16 cellular contexts compared by ENCODE assay signal in the genomic region with DNA sequence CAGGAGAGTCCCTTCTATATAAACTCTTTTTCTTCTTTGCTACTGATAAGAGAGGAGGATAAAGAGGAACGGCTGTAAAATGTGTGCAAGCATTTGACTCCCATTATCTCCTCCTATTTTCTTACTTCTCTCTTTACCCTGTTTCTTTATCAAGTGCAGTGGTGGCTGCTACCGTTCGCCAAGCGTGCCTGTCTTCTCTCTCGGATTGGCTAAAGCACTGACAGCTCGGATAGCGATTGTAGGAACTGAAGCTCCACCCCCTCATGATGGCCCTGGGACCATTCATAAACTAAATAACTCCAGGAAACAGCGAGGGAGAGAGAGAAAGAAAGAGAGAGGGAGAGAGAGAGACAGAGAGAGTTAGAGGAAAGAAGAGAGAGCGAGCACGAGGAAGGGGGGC. TPM values are rescaled to one million over a fixed set of nuclear protein-coding genes. Genes with fewer than 3 reads are reported as not detected.
DNase-seq lines count a peak whose midpoint lies in the region; ATAC-seq, FAIRE-seq and TF ChIP-seq lines count a peak whose summit lies in the region.
"Had no signal": no experiment of that assay in that cellular context is flagged by ENCODE, and none has a peak within 500 bp of the region (broad histone marks: within the 10 kb centered on the region; RNA-seq: fewer than 3 reads in every experiment).

No MANE protein-coding gene starts in this region.

- BruUV-seq in HepG2 (replicated peaks; lab: Mats Ljungman, UMichigan): no TSS peak

- H3K9ac ChIP-seq in liver (ENCODE audit: low read depth in 1 of 2, low read length in 2 of 2) (no peak overlapping the region), HepG2 (ENCODE audit: insufficient read depth, low read depth, low read length) (no peak overlapping the region), fibroblast of lung (ENCODE audit: insufficient read depth, low read length) (no peak overlapping the region), muscle layer of colon (ENCODE audit: low read length) (peak overlapping the region; percentile 94)

- intact Hi-C loops in HepG2 (cut with micrococcal nuclease; ENCODE audit: unreplicated experiment): no loop called here

- H3K4me3 ChIP-seq in liver (ENCODE audit: low read depth in 1 of 3, low read length in 3 of 3) (peak overlapping the region in 1 of 3 donors; percentile 57), HepG2 (replicated peaks in 1 of 3; ENCODE audit: insufficient read depth in 1 of 3, low read depth in 2 of 3, low read length in 3 of 3) (no peak overlapping the region), fibroblast of lung (replicated peaks in 1 of 4; ENCODE audit: control extremely low read depth in 1 of 4, insufficient read depth in 1 of 4, low read depth in 3 of 4, low read length in 4 of 4) (peak overlapping the region in 1 of 4 experiments; percentile 82), muscle layer of colon (ENCODE audit: low read depth in 1 of 2, low read length in 2 of 2) (peak overlapping the region; percentile 83 to 86)

- H3K9me3 ChIP-seq in liver (ENCODE audit: control insufficient read depth in 4 of 4, low read length in 3 of 4) (no peaks in the 10 kb centered on the region), HepG2 (ENCODE audit: low read length) (no peaks in the 10 kb centered on the region), fibroblast of lung (ENCODE audit: control insufficient read depth, insufficient read depth, low read depth, low read length) (no peaks in the 10 kb centered on the region), muscle layer of colon (ENCODE audit: low read length) (no peaks in the 10 kb centered on the region)

- no peak overlapping the region for H2AFZ ChIP-seq in HepG2 (ENCODE audit: low read length)
- no peak overlapping the region for H2AFZ ChIP-seq in fibroblast of lung (ENCODE audit: low read length)

- H3K4me1 ChIP-seq in liver (ENCODE audit: control insufficient read depth in 4 of 4, insufficient read depth in 4 of 4, low read length in 3 of 4): peaks cover 3 to 31% (median 16%) of the 10 kb centered on the region in 4 donors
- H3K4me1 ChIP-seq in HepG2 (ENCODE audit: insufficient read depth, low read length): no peaks in the 10 kb centered on the region
- no peaks in the 10 kb centered on the region for H3K4me1 ChIP-seq in fibroblast of lung (ENCODE audit: control insufficient read depth, extremely low read depth, insufficient read depth, low read length)
- H3K4me1 ChIP-seq in muscle layer of colon (ENCODE audit: insufficient read depth, low read length): no peaks in the 10 kb centered on the region

- H3K36me3 ChIP-seq in liver (ENCODE audit: control insufficient read depth in 4 of 4, insufficient read depth in 3 of 4, low read depth in 1 of 4, low read length in 3 of 4) (no peaks in the 10 kb centered on the region), HepG2 (replicated peaks in 1 of 2; ENCODE audit: control insufficient read depth in 1 of 2, insufficient read depth in 2 of 2, low read length in 2 of 2) (peaks cover 5 to 8% of the 10 kb centered on the region in 2 experiments; a peak in 2 of 5 replicates), fibroblast of lung (ENCODE audit: control insufficient read depth, insufficient read depth, low read length) (no peaks in the 10 kb centered on the region), muscle layer of colon (ENCODE audit: insufficient read depth, low read length) (no peaks in the 10 kb centered on the region)

- FAIRE-seq in HepG2 (lab: Jason Lieb, UNC): no peak

- no peak for TF ChIP-seq POLR2A in HepG2 (IDR thresholded peaks at IDR 0.05; ENCODE audit: insufficient read depth in 1 of 2, low read depth in 2 of 2, low read length in 2 of 2)

- TF ChIP-seq CTCF in liver (IDR thresholded peaks at IDR 0.05; ENCODE audit: low read depth, low read length, missing input control) (no peak), HepG2 (CRISPR knock-in tag; IDR thresholded peaks at IDR 0.05) (no peak), fibroblast of lung (conservative IDR thresholded peaks at IDR 0.05 in 1 of 2, IDR thresholded peaks at IDR 0.05 in 1 of 2; ENCODE audit: low read depth in 1 of 2, low read length in 2 of 2) (no peak)

- DNase-seq in HepG2 (ENCODE audit: low spot score): no peak
- DNase-seq in fibroblast of lung (ENCODE audit: low read depth in 2 of 2): peak; percentile 88 to 95
- DNase-seq in NCI-H510A (lab: John Stamatoyannopoulos, UW): no peak
- DNase-seq in stimulated activated CD4-positive, alpha-beta T cell treated with anti-CD3 and anti-CD28 coated beads, Interleukin-4, amount 100 ng/mL, for 24 hours: no peak
- DNase-seq: activated CD4-positive, CD25-positive, alpha-beta regulatory T cell treated with anti-CD3 and anti-CD28 coated beads, Interleukin-2, amount 50 U/mL, for 72 hours; activated T-cell treated with anti-CD3 and anti-CD28 coated beads, Interleukin-2, amount 50 U/mL, for 48 hours; DMS79; NCI-H1092 treated with DMSO at 0.1 percent for 48 hours; NCI-H526 treated with DMSO at 0.1 percent for 48 hours; stimulated activated naive CD4-positive, alpha-beta T cell had no signal

- H3K27ac ChIP-seq in liver (ENCODE audit: low read depth in 1 of 2, low read length in 2 of 2) (no peak overlapping the region), HepG2 (ENCODE audit: extremely low read length, insufficient read depth, low read length) (no peak overlapping the region), fibroblast of lung (ENCODE audit: insufficient read depth, low read length) (no peak overlapping the region), muscle layer of colon (ENCODE audit: low read depth, low read length) (peak overlapping the region; percentile 93)

- POLR2A ChIA-PET in HepG2 (lab: Yijun Ruan, JAX): no interaction called here

- CTCF ChIA-PET in HepG2 (lab: Yijun Ruan, JAX; ENCODE audit: low intra/inter-chr PET ratio, low total read pairs): no interaction called here

- H3K79me2 ChIP-seq in HepG2 (ENCODE audit: insufficient read depth, low read length): no peaks in the 10 kb centered on the region
- no peaks in the 10 kb centered on the region for H3K79me2 ChIP-seq in fibroblast of lung (ENCODE audit: control insufficient read depth, insufficient read depth, low read length)

- no peak for TF ChIP-seq RAD21 in liver (IDR thresholded peaks at IDR 0.05)
- no peak for TF ChIP-seq RAD21 in HepG2 (CRISPR knock-in tag; IDR thresholded peaks at IDR 0.05)

- H4K20me1 ChIP-seq in HepG2 (ENCODE audit: insufficient read depth, low read length): no peaks in the 10 kb centered on the region
- no peaks in the 10 kb centered on the region for H4K20me1 ChIP-seq in fibroblast of lung (ENCODE audit: control insufficient read depth, extremely low read depth, insufficient read depth, low read length)

- H3K27me3 ChIP-seq in liver (ENCODE audit: control insufficient read depth in 4 of 4, insufficient read depth in 4 of 4, low read length in 3 of 4) (no peaks in the 10 kb centered on the region), HepG2 (ENCODE audit: control insufficient read depth in 1 of 2, insufficient read depth in 2 of 2, low read length in 2 of 2) (no peaks in the 10 kb centered on the region), fibroblast of lung (ENCODE audit: control insufficient read depth, insufficient read depth, low read length) (no peaks in the 10 kb centered on the region), muscle layer of colon (ENCODE audit: control insufficient read depth in 1 of 2, insufficient read depth in 2 of 2, low read length in 2 of 2) (no peaks in the 10 kb centered on the region)

- H3K4me2 ChIP-seq in HepG2 (ENCODE audit: low read depth, low read length) (no peak overlapping the region), fibroblast of lung (ENCODE audit: extremely low read depth, insufficient read depth, low read length) (no peak overlapping the region)

- in situ Hi-C loops in HepG2 (cut with HindIII; ENCODE audit: extremely low pct_ligation_motif_present, low pct_unique_long_range_greater_than_20kb): no loop called here

- ATAC-seq in HepG2 (no peak), GM18502 (IDR thresholded peaks at IDR 0.05; ENCODE audit: poor library complexity, unreplicated experiment) (no peak), HG02884 (IDR thresholded peaks at IDR 0.05; ENCODE audit: unreplicated experiment) (no peak)

- TF ChIP-seq EP300 in HepG2 (IDR thresholded peaks at IDR 0.05; ENCODE audit: low read depth in 2 of 2, low read length in 2 of 2) (no peak), HepG2 (CRISPR knock-in tag; IDR thresholded peaks at IDR 0.05; ENCODE audit: borderline replicate concordance) (no peak)

- WGBS in liver: 61% methylated on average over 10 of the region's 10 CpGs
- 97% methylated on average over 10 of the region's 10 CpGs for WGBS in HepG2 (ENCODE audit: low lambda C conversion rate)

TF ChIP-seq in liver, 16 proteins besides CTCF, POLR2A, EP300 and RAD21 (continues in another document):
- TF ChIP-seq YY1 (IDR thresholded peaks at IDR 0.05): peak; percentile 38

RNA-seq across cellular contexts. Expression of a gene that starts 0.3 kb away (rescaled TPM):
- total RNA-seq in liver (1 to 10 TPM in 1 of 2 donors, under 1 TPM in 1; 0.47 to 1.5 TPM), HepG2 (2016; rRNA removed; fragmentation: Illumina TruSeq; extraction: Trizol) (not detected in 2 replicates), fibroblast of lung (under 0.01 TPM in 1 of 2 replicates, not detected in the other)
- polyA plus RNA-seq in liver (under 1 TPM; 0.30 to 0.85 TPM), HepG2 (2011; rRNA removed) (not detected in 2 replicates), fibroblast of lung (0.02 and 0.06 TPM in 2 replicates)
- not detected in 2 replicates for total RNA-seq in HepG2 (2016; cell fraction: cytosol; rRNA removed; fragmentation: Illumina TruSeq; extraction: Trizol; ENCODE audit: low read depth)
- not detected in 2 replicates for total RNA-seq in HepG2 (2016; cell fraction: insoluble cytoplasmic fraction; rRNA removed; fragmentation: Illumina TruSeq; extraction: Trizol)
- not detected in 2 replicates for total RNA-seq in HepG2 (2016; cell fraction: membrane; rRNA removed; fragmentation: Illumina TruSeq; extraction: Trizol)
- total RNA-seq in HepG2 (2016; cell fraction: nucleus; rRNA removed; fragmentation: Illumina TruSeq; extraction: Trizol): not detected in 2 replicates
- not detected in 2 replicates for polyA plus RNA-seq in HepG2 (2011; cell fraction: cytosol; rRNA removed)
- not detected in 2 replicates for polyA plus RNA-seq in HepG2 (2011; cell fraction: nucleus; rRNA removed)
- polyA plus RNA-seq in HepG2 (2012): not detected in 2 replicates
- not detected in 2 replicates for polyA plus RNA-seq in HepG2 (2016; cell fraction: cytosol; fragmentation: Illumina TruSeq; extraction: Trizol; ENCODE audit: low read depth)
- not detected in 2 replicates for polyA plus RNA-seq in HepG2 (2016; cell fraction: insoluble cytoplasmic fraction; fragmentation: Illumina TruSeq; extraction: Trizol; ENCODE audit: low read depth)
- not detected in 2 replicates for polyA plus RNA-seq in HepG2 (2016; cell fraction: membrane; fragmentation: Illumina TruSeq; extraction: Trizol; ENCODE audit: low read depth)
- polyA plus RNA-seq in HepG2 (2016; cell fraction: nucleus; fragmentation: Illumina TruSeq; extraction: Trizol; ENCODE audit: insufficient read depth, low read depth): not detected in 2 replicates
- polyA minus RNA-seq in HepG2 (2011; rRNA and poly(A)+ RNA removed; ENCODE audit: low replicate concordance): not detected in 2 replicates
- not detected in 2 replicates for polyA minus RNA-seq in HepG2 (2011; cell fraction: cytosol; rRNA and poly(A)+ RNA removed)
- polyA minus RNA-seq in HepG2 (2011; cell fraction: nucleus; rRNA and poly(A)+ RNA removed): not detected in 2 replicates
- polyA plus RNA-seq in fibroblast of lung (2012): not detected in 2 replicates
- polyA minus RNA-seq in fibroblast of lung (ENCODE audit: low replicate concordance): not detected in 2 replicates
- total RNA-seq: A172, mononuclear cell had no signal

Comparison
In these comparisons a context has a peak if more than half of its experiments do, and no peak if none do; other contexts are left out.
1. H3K4me3 ChIP-seq: peak in muscle layer of colon (2 of 2); none in HepG2 (0 of 3).
2. DNase-seq: peak in fibroblast of lung (2 of 2); none in HepG2 (single experiment), NCI-H510A (single experiment) and stimulated activated CD4-positive, alpha-beta T cell treated with anti-CD3 and anti-CD28 coated beads, Interleukin-4, amount 100 ng/mL, for 24 hours (single experiment).